9 cellular contexts compared by ENCODE assay signal in the genomic region with DNA sequence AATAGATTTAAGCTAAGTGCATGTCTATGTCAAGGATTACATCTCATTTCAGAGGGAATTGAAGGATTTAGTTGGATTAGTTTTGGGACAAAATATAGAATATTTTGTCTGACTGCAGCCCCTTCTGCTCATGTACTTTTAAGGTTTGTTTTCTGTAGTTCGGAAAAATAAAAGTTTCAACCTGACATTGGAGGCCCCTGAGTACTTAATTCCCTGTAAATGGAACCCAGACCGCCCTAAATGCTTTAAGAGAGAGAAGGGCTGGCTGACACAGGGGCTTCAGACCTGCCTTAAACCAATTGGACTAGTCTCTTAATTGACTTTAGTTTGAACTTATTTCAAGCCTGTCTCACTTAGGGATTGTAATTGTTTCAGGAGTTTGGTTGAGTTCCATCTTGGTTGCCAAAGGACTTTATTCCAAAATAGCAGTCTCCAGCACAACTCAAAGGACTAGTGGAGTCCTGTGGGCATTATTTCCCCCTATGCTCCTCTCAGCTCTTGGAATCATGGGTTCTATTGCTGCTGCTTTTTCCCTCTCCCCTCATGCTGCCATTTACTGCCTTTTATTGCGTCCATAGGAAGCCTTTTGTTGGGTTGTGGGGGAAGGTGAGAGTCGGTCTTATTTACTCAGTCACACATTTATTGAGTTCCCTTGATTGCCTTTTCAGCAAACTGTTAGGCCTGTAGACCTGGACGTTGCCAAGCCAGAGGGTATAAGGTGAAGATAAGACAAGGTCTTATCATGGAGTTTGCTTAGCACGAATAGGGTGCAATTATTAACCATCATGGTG. TPM values are rescaled to one million over a fixed set of nuclear protein-coding genes. Genes with fewer than 3 reads are reported as not detected.
A peak's percentile ranks its signal among the peaks of the same experiment; 100 is the strongest.
DNase-seq lines count a peak whose midpoint lies in the region; ATAC-seq and TF ChIP-seq lines count a peak whose summit lies in the region.
"Had no signal": no experiment of that assay in that cellular context is flagged by ENCODE, and none has a peak within 500 bp of the region (broad histone marks: within the 10 kb centered on the region; RNA-seq: fewer than 3 reads in every experiment).

No MANE protein-coding gene starts in this region.

- H3K4me1 Mint-ChIP-seq in activated B cell treated with CpG ODN at 0.5 μM for 24 hours (peaks cover 36% of the 10 kb centered on the region), nephron progenitor cell (peaks cover 51% of the 10 kb centered on the region)

- DNase-seq in DMS 273 (lab: John Stamatoyannopoulos, UW; ENCODE audit: unreplicated experiment), result peak; percentile 65
- DNase-seq in DMS 273 treated with DMSO at 0.1 percent for 48 hours (lab: John Stamatoyannopoulos, UW), result no peak
- DNase-seq in HT-29 (ENCODE audit: low spot score), result peak; percentile 21
- no peak for DNase-seq in activated B cell treated with CpG ODN at 0.5 μM for 24 hours
- DNase-seq in nephron progenitor cell, result no peak
- no peak for DNase-seq in stimulated activated CD4-positive, alpha-beta T cell treated with anti-CD3 and anti-CD28 coated beads, Interleukin-2, amount 100 ng/mL, for 24 hours
- DNase-seq in NCI-H187 treated with DMSO at 0.1 percent for 48 hours (lab: John Stamatoyannopoulos, UW), result no peak
- DNase-seq: heart left ventricle had no signal

- CTCF ChIA-PET in activated B cell treated with CpG ODN at 0.5 μM for 24 hours (lab: Charles Lee), result interaction anchor here (0.9 to 5.0 kb wide), 14 partner anchors 10 to 115 kb away, joined by 3 to 151 read pairs (median 18); a partner anchor contains a TSS

- H3K27me3 Mint-ChIP-seq in activated B cell treated with CpG ODN at 0.5 μM for 24 hours (no peaks in the 10 kb centered on the region), nephron progenitor cell (ENCODE audit: low read depth, poor library complexity) (peaks cover 15% of the 10 kb centered on the region)

- H3K4me3 Mint-ChIP-seq in activated B cell treated with CpG ODN at 0.5 μM for 24 hours (no peak overlapping the region), nephron progenitor cell (no peak overlapping the region)

- ATAC-seq in activated B cell treated with CpG ODN at 0.5 μM for 24 hours (ENCODE audit: low read depth), result no peak
- no peak for ATAC-seq in HG03439 (IDR thresholded peaks at IDR 0.05; ENCODE audit: unreplicated experiment)

- H3K36me3 Mint-ChIP-seq in activated B cell treated with CpG ODN at 0.5 μM for 24 hours (ENCODE audit: low read depth) (peaks cover 51% of the 10 kb centered on the region), nephron progenitor cell (ENCODE audit: low read depth) (peaks cover 47% of the 10 kb centered on the region)

- H3K9me3 Mint-ChIP-seq in activated B cell treated with CpG ODN at 0.5 μM for 24 hours, result no peaks in the 10 kb centered on the region
- no peaks in the 10 kb centered on the region for H3K9me3 Mint-ChIP-seq in nephron progenitor cell

- TF ChIP-seq CTCF in activated B cell treated with CpG ODN at 0.5 μM for 24 hours (IDR thresholded peaks at IDR 0.05) (no peak), nephron progenitor cell (IDR thresholded peaks at IDR 0.05) (no peak)

- H3K27ac Mint-ChIP-seq in activated B cell treated with CpG ODN at 0.5 μM for 24 hours, result peak overlapping the region; percentile 46
- peak overlapping the region; percentile 47 for H3K27ac Mint-ChIP-seq in nephron progenitor cell

- POLR2A ChIA-PET in activated B cell treated with CpG ODN at 0.5 μM for 24 hours (lab: Charles Lee), result interaction anchor here (0.9 to 12.7 kb wide), 12 partner anchors 10 to 144 kb away, joined by 4 to 370 read pairs (median 11); a partner anchor contains a TSS

- intact Hi-C loops in activated B cell treated with CpG ODN at 0.5 μM for 24 hours (cut with micrococcal nuclease), result no loop called here

RNA-seq across cellular contexts. Expression of a gene that starts 14.5 kb away (rescaled TPM):
- 144 and 147 TPM in 2 replicates for total RNA-seq in HT-29 (2014; rRNA removed; shearing (Covaris generic))
- total RNA-seq in activated B cell treated with CpG ODN at 0.5 μM for 24 hours, result 347 and 370 TPM in 2 replicates

RNA-seq across cellular contexts. Expression of a gene that starts 26.5 kb away (rescaled TPM):
- 0.03 and 0.23 TPM in 2 replicates for total RNA-seq in HT-29 (2014; rRNA removed; shearing (Covaris generic))
- 153 and 167 TPM in 2 replicates for total RNA-seq in activated B cell treated with CpG ODN at 0.5 μM for 24 hours

RNA-seq across cellular contexts. Expression of a gene that starts 30.0 kb away (rescaled TPM):
- total RNA-seq in HT-29 (2014; rRNA removed; shearing (Covaris generic)), result 8.5 and 9.0 TPM in 2 replicates
- total RNA-seq in activated B cell treated with CpG ODN at 0.5 μM for 24 hours, result 371 and 387 TPM in 2 replicates

RNA-seq across cellular contexts. Expression of a gene that starts 42.1 kb away (rescaled TPM):
- 2.1 and 3.3 TPM in 2 replicates for total RNA-seq in HT-29 (2014; rRNA removed; shearing (Covaris generic))
- 341 and 365 TPM in 2 replicates for total RNA-seq in activated B cell treated with CpG ODN at 0.5 μM for 24 hours

Comparison
In these comparisons a context has a peak if more than half of its experiments do, and no peak if none do; other contexts are left out.
1. DNase-seq: peak in DMS 273 (single experiment) and HT-29 (single experiment); none in DMS 273 treated with DMSO at 0.1 percent for 48 hours (single experiment), activated B cell treated with CpG ODN at 0.5 μM for 24 hours (single experiment), nephron progenitor cell (single experiment), stimulated activated CD4-positive, alpha-beta T cell treated with anti-CD3 and anti-CD28 coated beads, Interleukin-2, amount 100 ng/mL, for 24 hours (0 of 2) and NCI-H187 treated with DMSO at 0.1 percent for 48 hours (single experiment).
2. RNA of a gene that starts 26.5 kb away (total RNA-seq): 153 to 167 TPM in activated B cell treated with CpG ODN at 0.5 μM for 24 hours; 0.03 to 0.23 TPM in HT-29; every median in the first group is over 100 times any median in the second.
3. RNA of a gene that starts 30.0 kb away (total RNA-seq): 371 to 387 TPM in activated B cell treated with CpG ODN at 0.5 μM for 24 hours; 8.5 to 9.0 TPM in HT-29; every median in the first group is over 10 times any median in the second.